In the genomic region with DNA sequence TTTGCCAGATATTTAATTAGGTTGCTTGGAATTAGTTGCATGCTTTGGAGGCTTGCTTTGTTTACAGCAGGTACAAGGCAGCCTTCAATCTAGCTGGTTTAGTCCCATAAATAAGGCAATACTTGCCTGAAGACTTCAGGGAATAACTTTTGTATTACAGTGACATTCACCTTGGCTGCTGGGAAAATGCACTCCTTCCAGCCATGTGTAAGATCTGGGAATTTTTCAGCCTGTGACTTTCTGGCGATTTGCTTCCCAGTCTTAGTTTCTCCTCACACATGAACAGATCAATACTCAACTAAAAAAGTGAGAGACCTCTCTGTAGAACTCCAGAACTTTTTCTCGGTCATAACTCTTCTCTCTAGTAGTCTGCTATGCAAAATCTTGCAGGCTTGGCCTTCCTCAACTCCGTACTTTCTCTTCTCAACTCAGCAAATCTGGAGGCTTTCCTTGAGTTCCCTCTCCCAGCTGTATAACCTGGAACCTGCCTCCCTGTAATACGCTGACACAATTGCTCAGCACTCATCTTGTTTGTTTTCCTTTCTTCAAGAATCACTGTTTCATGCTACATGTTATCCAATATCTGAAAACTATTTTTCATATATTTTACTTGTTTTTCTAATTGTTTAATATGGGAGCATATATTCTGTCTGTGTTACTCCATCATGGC, we compare ENCODE assay signal across 22 cellular contexts.
"Had no signal": no experiment of that assay in that cellular context is flagged by ENCODE, and none has a peak within 500 bp of the region (broad histone marks: within the 10 kb centered on the region; RNA-seq: fewer than 3 reads in every experiment).

No MANE protein-coding gene starts in this region.

- H3K9me3 ChIP-seq: esophagus muscularis mucosa, gastroesophageal sphincter, heart left ventricle, lower lobe of right lung, mucosa of descending colon had no signal

- FAIRE-seq: colon, endothelial cell of umbilical vein, frontal cortex, keratinocyte had no signal

- H3K4me3 ChIP-seq: coronary artery, dorsolateral prefrontal cortex, esophagus muscularis mucosa, gastroesophageal sphincter, heart left ventricle, hepatocyte, left lung, lower lobe of right lung, mucosa of descending colon had no signal

- H3K36me3 ChIP-seq: esophagus muscularis mucosa, gastroesophageal sphincter, heart left ventricle, left lung, lower lobe of right lung had no signal

- H3K4me2 ChIP-seq: hepatocyte had no signal

- H3K27me3 ChIP-seq: esophagus muscularis mucosa, foreskin keratinocyte, gastroesophageal sphincter, heart left ventricle, hepatocyte, left lung had no signal

- DNase-seq: dermis blood vessel endothelial cell; dorsolateral prefrontal cortex; effector CD4-positive, alpha-beta T cell; effector memory CD4-positive, alpha-beta T cell; foreskin keratinocyte; heart left ventricle; hypothalamus; left cardiac atrium; left lung; left ventricle myocardium superior; lower lobe of right lung; mesenchymal stem cell; mucosa of descending colon had no signal

- H3K4me3 Mint-ChIP-seq: mesothelial cell of epicardium had no signal

- H3K36me3 Mint-ChIP-seq: mesothelial cell of epicardium had no signal

- H3K27ac ChIP-seq: coronary artery, dorsolateral prefrontal cortex, esophagus muscularis mucosa, foreskin keratinocyte, gastroesophageal sphincter, heart left ventricle, hepatocyte, left lung, lower lobe of right lung had no signal

- H3K27ac Mint-ChIP-seq: mesothelial cell of epicardium had no signal

- H3K4me1 ChIP-seq: esophagus muscularis mucosa, gastroesophageal sphincter, heart left ventricle, left lung, lower lobe of right lung had no signal

- H2AFZ ChIP-seq: hepatocyte had no signal

- ATAC-seq: foreskin keratinocyte, gastroesophageal sphincter, heart left ventricle, left cardiac atrium, left lung, left ventricle myocardium superior, lower lobe of right lung, mucosa of descending colon had no signal

- H3K79me2 ChIP-seq: hepatocyte had no signal
